Comparison of ENCODE assay signal across 8 cellular contexts in the genomic region with DNA sequence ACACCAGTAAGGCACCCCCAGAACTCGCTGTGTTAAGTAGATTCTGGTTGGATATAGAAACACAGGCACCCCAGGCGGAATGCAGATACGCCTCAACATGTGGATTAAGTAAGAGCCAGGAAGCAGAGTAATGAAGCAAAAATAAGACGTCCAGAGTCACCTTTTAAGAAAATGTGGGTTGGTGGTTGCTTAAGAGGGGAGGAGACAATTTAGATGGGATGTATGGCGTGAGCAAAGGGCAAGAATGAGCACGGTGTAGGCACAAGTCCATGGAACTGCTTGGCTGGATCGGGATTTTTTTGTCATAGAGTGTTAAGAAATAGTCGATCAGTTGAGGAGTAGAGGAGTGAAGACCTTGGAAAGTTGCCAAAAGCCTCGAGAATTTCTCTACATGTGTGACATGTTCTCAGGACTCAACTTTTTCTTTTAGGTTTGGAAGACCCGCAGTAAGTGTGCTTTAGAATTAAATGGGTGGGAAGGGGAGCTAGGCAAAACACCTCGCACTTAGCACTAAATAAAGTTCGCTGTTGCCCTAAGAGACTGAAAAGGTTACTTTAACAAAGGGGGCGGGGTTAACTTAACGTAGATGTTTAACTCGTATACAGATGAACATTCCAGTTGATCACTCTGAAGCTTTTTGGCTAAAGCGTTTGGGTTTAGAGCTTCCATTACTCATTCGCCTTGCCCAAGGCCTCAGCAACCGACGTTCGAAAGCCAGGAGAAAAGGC. TPM values are rescaled to one million over a fixed set of nuclear protein-coding genes. Genes with fewer than 3 reads are reported as not detected.
A peak's percentile ranks its signal among the peaks of the same experiment; 100 is the strongest.
DNase-seq lines count a peak whose midpoint lies in the region; ATAC-seq and TF ChIP-seq lines count a peak whose summit lies in the region.

No MANE protein-coding gene starts in this region.

- no peak for TF ChIP-seq POLR2A in spleen (IDR thresholded peaks at IDR 0.05)

- no peak for TF ChIP-seq CTCF in right atrium auricular region (IDR thresholded peaks at IDR 0.05)
- TF ChIP-seq CTCF in spleen (IDR thresholded peaks at IDR 0.05 in 8 of 11, conservative IDR thresholded peaks at IDR 0.05 in 3 of 11): no peak

- H3K27ac ChIP-seq in right atrium auricular region (peak overlapping the region; percentile 99 to 100), spleen (peak overlapping the region; percentile 99 to 100 (median 100))

- ATAC-seq in activated T-cell treated with anti-CD3 and anti-CD28 coated beads, Interleukin-2, amount 50 U/mL, for 72 hours (replicated peaks in 1 of 2): peak; percentile 50 to 58
- peak; percentile 47 for ATAC-seq in T-helper 17 cell
- no peak for ATAC-seq in GM18517 (IDR thresholded peaks at IDR 0.05; ENCODE audit: unreplicated experiment)

- no peaks in the 10 kb centered on the region for H3K36me3 ChIP-seq in right atrium auricular region
- no peaks in the 10 kb centered on the region for H3K36me3 ChIP-seq in spleen

- H3K9me3 Mint-ChIP-seq in activated T-cell treated with anti-CD3 and anti-CD28 coated beads, Interleukin-2, amount 50 U/mL, for 72 hours: no peaks in the 10 kb centered on the region

- 37 to 43% (median 37%) methylated on average over 20 of the region's 20 CpGs for WGBS in spleen, 5 donors

- peak in 1 of 2 donors; percentile 18 for DNase-seq in activated T-cell treated with anti-CD3 and anti-CD28 coated beads, Interleukin-2, amount 50 U/mL, for 72 hours
- DNase-seq in activated T-cell treated with anti-CD3 and anti-CD28 coated beads for 4 hours: no peak
- DNase-seq in T-helper 17 cell: no peak
- DNase-seq in right atrium auricular region (ENCODE audit: low spot score): no peak
- no peak for DNase-seq in spleen
- no peak for DNase-seq in stimulated activated CD4-positive, alpha-beta T cell treated with anti-CD3 and anti-CD28 coated beads, Interleukin-1b, Interleukin-23, amount 100 ng/mL, for 48 hours
- no peak for DNase-seq in NCI-H510A (lab: John Stamatoyannopoulos, UW)

- H3K27me3 ChIP-seq in right atrium auricular region: no peaks in the 10 kb centered on the region
- no peaks in the 10 kb centered on the region for H3K27me3 ChIP-seq in spleen (replicated peaks in 1 of 7)

- H3K9me3 ChIP-seq in T-helper 17 cell (ENCODE audit: control insufficient read depth, low read length, poor library complexity, severe bottlenecking): no peaks in the 10 kb centered on the region
- no peaks in the 10 kb centered on the region for H3K9me3 ChIP-seq in right atrium auricular region
- no peaks in the 10 kb centered on the region for H3K9me3 ChIP-seq in spleen

- peaks cover 31% of the 10 kb centered on the region for H3K4me1 Mint-ChIP-seq in activated T-cell treated with anti-CD3 and anti-CD28 coated beads, Interleukin-2, amount 50 U/mL, for 72 hours (ENCODE audit: low read depth)
- peaks cover 25% of the 10 kb centered on the region for H3K4me1 Mint-ChIP-seq in T-helper 17 cell

- H3K4me1 ChIP-seq in right atrium auricular region: peaks cover 0 to 26% of the 10 kb centered on the region in 2 donors
- peaks cover 15 to 49% (median 39%) of the 10 kb centered on the region in 6 donors for H3K4me1 ChIP-seq in spleen

- H3K27me3 Mint-ChIP-seq in activated T-cell treated with anti-CD3 and anti-CD28 coated beads, Interleukin-2, amount 50 U/mL, for 72 hours (ENCODE audit: low read depth): no peaks in the 10 kb centered on the region
- no peaks in the 10 kb centered on the region for H3K27me3 Mint-ChIP-seq in T-helper 17 cell

- H3K4me3 ChIP-seq in right atrium auricular region: peak overlapping the region; percentile 20 to 99
- peak overlapping the region; percentile 7 to 91 (median 74) for H3K4me3 ChIP-seq in spleen

- intact Hi-C loops in spleen (cut with DNase I; ENCODE audit: low total_unique reads): loop anchor here (10.0 kb wide), 1 partner anchor 151 kb away; no protein-coding TSS in a partner anchor

- peak overlapping the region; percentile 92 to 98 for H3K4me3 Mint-ChIP-seq in activated T-cell treated with anti-CD3 and anti-CD28 coated beads, Interleukin-2, amount 50 U/mL, for 72 hours
- peak overlapping the region; percentile 98 for H3K4me3 Mint-ChIP-seq in T-helper 17 cell

- peak overlapping the region; percentile 100 for H3K27ac Mint-ChIP-seq in activated T-cell treated with anti-CD3 and anti-CD28 coated beads, Interleukin-2, amount 50 U/mL, for 72 hours
- H3K27ac Mint-ChIP-seq in T-helper 17 cell: peak overlapping the region; percentile 99

- peaks cover 14 to 26% of the 10 kb centered on the region in 2 donors for H3K36me3 Mint-ChIP-seq in activated T-cell treated with anti-CD3 and anti-CD28 coated beads, Interleukin-2, amount 50 U/mL, for 72 hours (ENCODE audit: insufficient read depth in 2 of 2)
- peaks cover 4% of the 10 kb centered on the region for H3K36me3 Mint-ChIP-seq in T-helper 17 cell (ENCODE audit: low read depth)

RNA-seq across cellular contexts. Expression of a gene that starts 0.7 kb away (rescaled TPM):
- total RNA-seq in activated T-cell treated with anti-CD3 and anti-CD28 coated beads, Interleukin-2, amount 50 U/mL, for 72 hours: 10 to 100 TPM; 70.3 to 75.8 TPM
- total RNA-seq in T-helper 17 cell (10 to 100 TPM; 42.8 to 48.4 TPM), right atrium auricular region (10 to 100 TPM in 1 of 2 donors, 1 to 10 TPM in 1; 8.5 to 12.3 TPM), spleen (10 to 100 TPM; 47.7 to 78.1 (median 60.7) TPM)
- polyA plus RNA-seq in spleen: 10 to 100 TPM in 1 of 3 donors, 1 to 10 TPM in 2; 7.9 to 14.4 (median 8.3) TPM
